Comparison of ENCODE assay signal across 21 cellular contexts in genomic region chr11:23399995-23400394, GRCh38.
DNase-seq lines count a peak whose midpoint lies in the region; ATAC-seq, FAIRE-seq and TF ChIP-seq lines count a peak whose summit lies in the region.
"Had no signal": no experiment of that assay in that cellular context is flagged by ENCODE, and none has a peak within 500 bp of the region (broad histone marks: within the 10 kb centered on the region; RNA-seq: fewer than 3 reads in every experiment).

No MANE protein-coding gene starts in this region.

- no peak for FAIRE-seq in kidney (lab: Jason Lieb, UNC)
- FAIRE-seq in GM12892 (lab: Jason Lieb, UNC): no peak
- FAIRE-seq: A204.1, G401.6, GM18507, H54 had no signal

- no peaks in the 10 kb centered on the region for H3K36me3 Mint-ChIP-seq in osteocyte (ENCODE audit: unreplicated experiment)
- H3K36me3 Mint-ChIP-seq: CD14-positive monocyte had no signal

- ATAC-seq in heart left ventricle (no peak), left cardiac atrium (no peak), aorta (ENCODE audit: low FRiP score) (no peak)

- no peaks in the 10 kb centered on the region for H3K9me3 Mint-ChIP-seq in osteocyte (ENCODE audit: unreplicated experiment)

- no peak overlapping the region for H3K4me3 Mint-ChIP-seq in osteocyte (ENCODE audit: unreplicated experiment)
- H3K4me3 Mint-ChIP-seq: CD14-positive monocyte had no signal

- intact Hi-C loops in heart left ventricle (cut with DNase I): no loop called here
- intact Hi-C loops in left cardiac atrium (cut with DNase I): no loop called here
- intact Hi-C loops in kidney (cut with DNase I): no loop called here
- intact Hi-C loops in aorta (cut with DNase I): no loop called here

- H3K27me3 Mint-ChIP-seq in osteocyte (ENCODE audit: unreplicated experiment): peaks cover 10% of the 10 kb centered on the region

- no peak for TF ChIP-seq CTCF in heart left ventricle (IDR thresholded peaks at IDR 0.05)
- TF ChIP-seq CTCF in kidney (IDR thresholded peaks at IDR 0.05; ENCODE audit: borderline replicate concordance, extremely low read depth, insufficient read depth): no peak
- TF ChIP-seq CTCF in osteocyte (IDR thresholded peaks at IDR 0.05): no peak

- 90 to 93% (median 92%) methylated on average over 24 to 25 of the region's 25 CpGs for WGBS in heart left ventricle, 4 donors
- 95 to 97% methylated on average over 25 of the region's 25 CpGs for WGBS in aorta, 2 donors

- no peak overlapping the region for H3K27ac Mint-ChIP-seq in osteocyte (ENCODE audit: unreplicated experiment)
- H3K27ac Mint-ChIP-seq: CD14-positive monocyte had no signal

- H3K27me3 ChIP-seq in heart left ventricle (no peaks in the 10 kb centered on the region), aorta (ENCODE audit: control insufficient read depth in 1 of 2, insufficient read depth in 2 of 2, low read length in 1 of 2) (no peaks in the 10 kb centered on the region)

- H3K4me1 Mint-ChIP-seq in osteocyte (ENCODE audit: unreplicated experiment): no peaks in the 10 kb centered on the region
- H3K4me1 Mint-ChIP-seq: CD14-positive monocyte had no signal

- H3K9me3 ChIP-seq in heart left ventricle (peaks cover 0 to 6% (median 0%) of the 10 kb centered on the region in 12 donors), kidney (ENCODE audit: control insufficient read depth in 1 of 2, low read length in 2 of 2) (no peaks in the 10 kb centered on the region), aorta (ENCODE audit: control insufficient read depth, low read length) (no peaks in the 10 kb centered on the region)

- H3K27ac ChIP-seq in heart left ventricle: no peak overlapping the region
- H3K27ac ChIP-seq in kidney (ENCODE audit: low read depth in 2 of 2, low read length in 2 of 2): no peak overlapping the region
- H3K27ac ChIP-seq in aorta (ENCODE audit: low read depth in 1 of 2, low read length in 2 of 2): no peak overlapping the region

- DNase-seq in heart left ventricle (peak in 3 of 5 donors; percentile 16 to 59 (median 18)), left cardiac atrium (no peak), kidney (peak; percentile 60), osteocyte (ENCODE audit: extremely low spot score, unreplicated experiment) (peak; percentile 82), aorta (peak; percentile 26 to 50), NCI-H510A treated with DMSO at 0.1 percent for 48 hours (lab: John Stamatoyannopoulos, UW) (no peak), GM12892 (ENCODE audit: insufficient read length) (no peak)
- DNase-seq: Karpas-422, MV-4-11, NCI-H1105 treated with DMSO at 0.1 percent for 48 hours, NCI-H1694, NCI-H2081 treated with DMSO at 0.1 percent for 48 hours, NCI-H2171 treated with DMSO at 0.1 percent for 48 hours, NCI-H446, NCI-H526 treated with DMSO at 0.1 percent for 48 hours, SHP77 had no signal

- H3K36me3 ChIP-seq in heart left ventricle (no peaks in the 10 kb centered on the region), kidney (ENCODE audit: control insufficient read depth in 1 of 2, insufficient read depth in 2 of 2, low read length in 2 of 2) (no peaks in the 10 kb centered on the region), aorta (ENCODE audit: control insufficient read depth in 1 of 2, insufficient read depth in 2 of 2, low read length in 1 of 2) (no peaks in the 10 kb centered on the region)

- no peak overlapping the region for H3K9ac ChIP-seq in kidney (ENCODE audit: low read length in 2 of 2)

- H3K4me1 ChIP-seq in heart left ventricle (no peaks in the 10 kb centered on the region), kidney (ENCODE audit: control insufficient read depth in 1 of 2, insufficient read depth in 1 of 2, low read depth in 1 of 2, low read length in 2 of 2) (no peaks in the 10 kb centered on the region), aorta (ENCODE audit: control insufficient read depth in 1 of 2, insufficient read depth in 2 of 2, low read length in 2 of 2) (no peaks in the 10 kb centered on the region)

- H3K4me3 ChIP-seq in heart left ventricle (no peak overlapping the region), kidney (ENCODE audit: low read length in 2 of 2) (no peak overlapping the region), aorta (ENCODE audit: low read length in 2 of 2) (no peak overlapping the region)

- TF ChIP-seq POLR2A in heart left ventricle (IDR thresholded peaks at IDR 0.05): no peak
- no peak for TF ChIP-seq POLR2A in GM12892 (IDR thresholded peaks at IDR 0.05; ENCODE audit: low read depth, low read length)

Comparison
In these comparisons a context has a peak if more than half of its experiments do, and no peak if none do; other contexts are left out.
1. DNase-seq: peak in heart left ventricle (3 of 5), kidney (single experiment), osteocyte (single experiment) and aorta (2 of 2); none in left cardiac atrium (single experiment), NCI-H510A treated with DMSO at 0.1 percent for 48 hours (single experiment) and GM12892 (single experiment).